ENCODE assay signal across 4 cellular contexts in the genomic region with DNA sequence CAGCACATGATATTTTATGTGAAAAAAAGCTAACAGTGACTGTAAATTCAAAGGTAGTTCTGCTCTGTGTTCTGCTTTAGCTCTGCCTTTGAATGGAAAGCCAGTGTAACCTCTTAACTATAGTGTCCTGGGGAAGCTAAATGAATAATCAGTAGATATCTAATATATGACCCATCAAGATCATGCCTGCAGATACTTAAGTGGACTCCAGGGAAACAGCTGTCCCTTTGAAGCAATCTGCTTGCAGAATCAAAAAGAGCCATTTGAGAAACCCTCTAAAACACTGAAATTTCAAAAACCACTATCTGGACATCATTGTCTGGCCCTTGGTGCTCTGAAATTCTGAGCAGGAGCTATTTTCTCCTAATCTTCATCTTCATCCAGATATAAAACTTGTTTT.
"Had no signal": no experiment of that assay in that cellular context is flagged by ENCODE, and none has a peak within 500 bp of the region (broad histone marks: within the 10 kb centered on the region; RNA-seq: fewer than 3 reads in every experiment).

No MANE protein-coding gene starts in this region.

- H2AFZ ChIP-seq: GM23248 had no signal

- H3K4me3 ChIP-seq: GM23248 had no signal

- H3K27ac ChIP-seq: GM23248 had no signal

- DNase-seq: GM23248, H9, HCEC 1CT, IMR-90 had no signal

- H3K9ac ChIP-seq: GM23248 had no signal
